ENCODE assay signal across 13 cellular contexts in genomic region chr19:3457531-3458228, GRCh38. TPM values are rescaled to one million over a fixed set of nuclear protein-coding genes. Genes with fewer than 3 reads are reported as not detected.
DNase-seq lines count a peak whose midpoint lies in the region; ATAC-seq and TF ChIP-seq lines count a peak whose summit lies in the region.
"Had no signal": no experiment of that assay in that cellular context is flagged by ENCODE, and none has a peak within 500 bp of the region (broad histone marks: within the 10 kb centered on the region; RNA-seq: fewer than 3 reads in every experiment).

No MANE protein-coding gene starts in this region.

- no peak overlapping the region for H3K4me3 Mint-ChIP-seq in stimulated activated naive B cell treated with anti-CD40 and anti-IgM and Interleukin-4, amounts not matched to agents 10 μg/mL and 1 μg/mL and 100 μg/mL, for 72 hours
- H3K4me3 Mint-ChIP-seq: CD4-positive, alpha-beta T cell had no signal

- POLR2A ChIA-PET in HEK293 (lab: Yijun Ruan, JAX) = interaction anchor here (0.6 kb wide), 1 partner anchor 122 kb away, joined by 4 read pairs; no protein-coding TSS in a partner anchor

- H3K9me3 ChIP-seq in HEK293 (ENCODE audit: control insufficient read depth, insufficient read depth, low read depth, low read length) (no peaks in the 10 kb centered on the region), right lobe of liver (no peaks in the 10 kb centered on the region)

- H3K36me3 ChIP-seq in HEK293 (ENCODE audit: control insufficient read depth in 2 of 2, insufficient read depth in 1 of 2, low read length in 2 of 2) (peaks cover 0 to 30% of the 10 kb centered on the region in 2 experiments; a peak in 2 of 3 replicates), right lobe of liver (peaks cover 0 to 66% (median 26%) of the 10 kb centered on the region in 4 donors)

- TF ChIP-seq CTCF in HEK293 (tag by site-specific recombination; IDR thresholded peaks at IDR 0.05) (no peak), right lobe of liver (IDR thresholded peaks at IDR 0.05) (no peak)

- peak overlapping the region; percentile 62 for H3K27ac Mint-ChIP-seq in stimulated activated naive B cell treated with anti-CD40 and anti-IgM and Interleukin-4, amounts not matched to agents 10 μg/mL and 1 μg/mL and 100 μg/mL, for 72 hours
- H3K27ac Mint-ChIP-seq: CD4-positive, alpha-beta T cell had no signal

- no peaks in the 10 kb centered on the region for H3K27me3 Mint-ChIP-seq in stimulated activated naive B cell treated with anti-CD40 and anti-IgM and Interleukin-4, amounts not matched to agents 10 μg/mL and 1 μg/mL and 100 μg/mL, for 72 hours
- H3K27me3 Mint-ChIP-seq: CD4-positive, alpha-beta T cell had no signal

- ATAC-seq in right lobe of liver = peak in 1 of 4 donors; percentile 3
- peak; percentile 54 to 74 for ATAC-seq in stimulated activated naive B cell treated with anti-CD40 and anti-IgM and Interleukin-4, amounts not matched to agents 10 μg/mL and 1 μg/mL and 100 μg/mL, for 72 hours (replicated peaks)

- CTCF ChIA-PET in HEK293 (lab: Yijun Ruan, JAX) = no interaction called here

- H3K27ac ChIP-seq in HEK293 (ENCODE audit: extremely low read depth, low read depth, low read length) (no peak overlapping the region), cingulate gyrus (ENCODE audit: low read depth, low read length) (peak overlapping the region; percentile 89), right lobe of liver (peak overlapping the region in 2 of 3 donors; percentile 31 to 84)

- no peaks in the 10 kb centered on the region for H3K27me3 ChIP-seq in right lobe of liver

- peaks cover 8% of the 10 kb centered on the region for H3K4me1 ChIP-seq in HEK293 (ENCODE audit: control insufficient read depth, insufficient read depth, low read length)
- peaks cover 0 to 20% (median 8%) of the 10 kb centered on the region in 4 donors for H3K4me1 ChIP-seq in right lobe of liver

- intact Hi-C loops in right lobe of liver (cut with DNase I) = no loop called here

- H3K36me3 Mint-ChIP-seq in stimulated activated naive B cell treated with anti-CD40 and anti-IgM and Interleukin-4, amounts not matched to agents 10 μg/mL and 1 μg/mL and 100 μg/mL, for 72 hours = peaks cover 22 to 37% of the 10 kb centered on the region in 2 donors

- no peak for TF ChIP-seq POLR2A in right lobe of liver (IDR thresholded peaks at IDR 0.05)

- H3K4me1 Mint-ChIP-seq in stimulated activated naive B cell treated with anti-CD40 and anti-IgM and Interleukin-4, amounts not matched to agents 10 μg/mL and 1 μg/mL and 100 μg/mL, for 72 hours = peaks cover 6 to 13% of the 10 kb centered on the region in 2 donors

- no peak overlapping the region for H3K4me3 ChIP-seq in HEK293 (ENCODE audit: low read depth, low read length)
- H3K4me3 ChIP-seq in right lobe of liver = no peak overlapping the region

- WGBS in right lobe of liver (ENCODE audit: insufficient coverage, low coverage, low lambda C conversion rate, missing lambda C conversion rate) = 60% methylated on average over 1 of the region's 22 CpGs

- H3K9me3 Mint-ChIP-seq in stimulated activated naive B cell treated with anti-CD40 and anti-IgM and Interleukin-4, amounts not matched to agents 10 μg/mL and 1 μg/mL and 100 μg/mL, for 72 hours = no peaks in the 10 kb centered on the region
- H3K9me3 Mint-ChIP-seq: CD4-positive, alpha-beta T cell had no signal

- DNase-seq in right lobe of liver = no peak
- DNase-seq in stimulated activated naive B cell treated with anti-CD40 and anti-IgM and Interleukin-4, amounts not matched to agents 10 μg/mL and 1 μg/mL and 100 μg/mL, for 72 hours = peak; percentile 11
- DNase-seq in anterior cingulate cortex (lab: John Stamatoyannopoulos, UW) = no peak
- no peak for DNase-seq in NCI-H226
- DNase-seq in NOMO-1 treated with DMSO at 0.1 percent for 48 hours (lab: John Stamatoyannopoulos, UW; ENCODE audit: unreplicated experiment) = no peak
- no peak for DNase-seq in cerebellum (ENCODE audit: low spot score)
- DNase-seq: activated T-cell treated with anti-CD3 and anti-CD28 coated beads, Interleukin-2, amount 50 U/mL, for 48 hours; CD4-positive, alpha-beta T cell; effector CD8-positive, alpha-beta T cell; kidney glomerular epithelial cell; NCI-H1417 treated with DMSO at 0.1 percent for 48 hours had no signal

TF ChIP-seq in HEK293, 187 proteins besides CTCF, POLR2A, EP300 and RAD21 (continues in another document):
- no peak for TF ChIP-seq FEZF1 (tag by site-specific recombination; IDR thresholded peaks at IDR 0.05)
- no peak for TF ChIP-seq SCRT2 (tag by site-specific recombination; IDR thresholded peaks at IDR 0.05)
- no peak for TF ChIP-seq ZNF416 (tag by site-specific recombination; IDR thresholded peaks at IDR 0.05)
- peak; percentile 51; the same call in 1 of the 2 replicates for TF ChIP-seq ZBTB48 (tag by site-specific recombination; IDR thresholded peaks at IDR 0.05)
- TF ChIP-seq ZBTB20 (tag by site-specific recombination; IDR thresholded peaks at IDR 0.05) = peak; percentile 46; the same call in 1 of the 2 replicates
- no peak for TF ChIP-seq ZNF146 (tag by site-specific recombination; IDR thresholded peaks at IDR 0.05)
- TF ChIP-seq ZNF398 (tag by site-specific recombination; IDR thresholded peaks at IDR 0.05) = no peak
- 0 out of 2 replicates have a peak, but pooled peaks have one; percentile 7 for TF ChIP-seq ZNF341 (tag by site-specific recombination; IDR thresholded peaks at IDR 0.05; ENCODE audit: low read depth)
- TF ChIP-seq ZBTB8A (tag by site-specific recombination; IDR thresholded peaks at IDR 0.05) = 0 out of 2 replicates have a peak, but pooled peaks have one; percentile 32
- no peak for TF ChIP-seq ZSCAN18 (tag by site-specific recombination; IDR thresholded peaks at IDR 0.05)
- TF ChIP-seq ZNF133 (tag by site-specific recombination; IDR thresholded peaks at IDR 0.05) = no peak
- 0 out of 2 replicates have a peak, but pooled peaks have one; percentile 17 for TF ChIP-seq ZNF623 (tag by site-specific recombination; IDR thresholded peaks at IDR 0.05)
- TF ChIP-seq ZNF394 (tag by site-specific recombination; IDR thresholded peaks at IDR 0.05; ENCODE audit: borderline replicate concordance) = no peak
- TF ChIP-seq PATZ1 (tag by site-specific recombination; IDR thresholded peaks at IDR 0.05) = peak; percentile 52; the same call in 1 of the 2 replicates
- no peak for TF ChIP-seq ZBTB1 (tag by site-specific recombination; IDR thresholded peaks at IDR 0.05)

RNA-seq across cellular contexts. Expression of gene SMIM24, which starts 22.6 kb away (rescaled TPM):
- total RNA-seq in right lobe of liver (10 to 100 TPM in 1 of 6 experiments, 1 to 10 TPM in 4, not detected in 1; 2.1 to 38.1 (median 6.6) TPM), cerebellum (0.27 TPM)
- total RNA-seq: CD4-positive, alpha-beta T cell had no signal

RNA-seq across cellular contexts. Expression of gene SMIM44, which starts 25.6 kb away (rescaled TPM):
- total RNA-seq in right lobe of liver (not detected), cerebellum (not detected)
- total RNA-seq: CD4-positive, alpha-beta T cell had no signal

RNA-seq across cellular contexts. Expression of gene DOHH, which starts 42.8 kb away (rescaled TPM):
- total RNA-seq in right lobe of liver = 10 to 100 TPM in 1 of 6 experiments, 1 to 10 TPM in 5; 3.7 to 16.7 (median 4.9) TPM
- 4.8 TPM for total RNA-seq in cerebellum

RNA-seq across cellular contexts. Expression of gene FZR1, which starts 48.4 kb away (rescaled TPM):
- total RNA-seq in right lobe of liver (10 to 100 TPM; 18.7 to 34.1 (median 23.8) TPM), cerebellum (43.2 TPM)
